Comparison of ENCODE assay signal across 1 cellular context in the genomic region with DNA sequence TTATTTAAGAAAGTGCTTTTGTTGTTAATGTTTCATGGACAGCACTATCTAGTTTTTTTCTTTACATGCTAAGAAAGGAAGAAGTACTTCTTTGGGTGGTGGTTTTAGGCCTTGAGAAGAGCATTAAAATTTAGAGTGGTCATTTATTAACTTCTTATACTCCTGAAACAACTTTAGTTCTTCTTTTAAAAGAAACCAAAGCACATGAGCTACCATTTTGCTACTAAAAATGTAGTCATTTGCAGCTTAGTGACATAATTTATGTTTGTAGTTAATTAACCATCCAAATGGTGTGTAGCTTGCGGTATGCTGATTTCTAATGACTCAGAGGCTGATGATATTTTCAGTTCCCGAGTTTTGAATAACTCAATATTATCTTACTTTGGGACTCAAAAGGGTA.
TF ChIP-seq lines count a peak whose summit lies in the region.

No MANE protein-coding gene starts in this region.

TF ChIP-seq in GM12878, 131 proteins besides CTCF, POLR2A, EP300 and RAD21 (continued from another document):
- TF ChIP-seq RELB (IDR thresholded peaks at IDR 0.05; ENCODE audit: low read depth) (0 out of 2 replicates have a peak, but pooled peaks have one; percentile 32), ZNF24 (IDR thresholded peaks at IDR 0.05) (0 out of 2 replicates have a peak, but pooled peaks have one; percentile 23), MEF2B (IDR thresholded peaks at IDR 0.05; ENCODE audit: partially characterized antibody, poor library complexity, severe bottlenecking) (peak; percentile 77), ZNF384 (IDR thresholded peaks at IDR 0.05; ENCODE audit: borderline replicate concordance, low read depth, low read length) (no peak), MTA2 (IDR thresholded peaks at IDR 0.05; ENCODE audit: low read depth) (peak; percentile 96), TARDBP (IDR thresholded peaks at IDR 0.05; ENCODE audit: borderline replicate concordance) (no peak), SIN3A (IDR thresholded peaks at IDR 0.05; ENCODE audit: low read depth, low read length) (no peak), ATF7 (IDR thresholded peaks at IDR 0.05; ENCODE audit: low read depth) (peak; percentile 91), ZNF592 (IDR thresholded peaks at IDR 0.05) (0 out of 2 replicates have a peak, but pooled peaks have one; percentile 4)
TF ChIP-seq in GM12878: peak in this region for 9.
